14 cellular contexts compared by ENCODE assay signal in genomic region chr13:26964278-26965057, GRCh38.
DNase-seq lines count a peak whose midpoint lies in the region; ATAC-seq and TF ChIP-seq lines count a peak whose summit lies in the region.
"Had no signal": no experiment of that assay in that cellular context is flagged by ENCODE, and none has a peak within 500 bp of the region (broad histone marks: within the 10 kb centered on the region; RNA-seq: fewer than 3 reads in every experiment).

No MANE protein-coding gene starts in this region.

- peak overlapping the region; percentile 45 for H3K4me2 ChIP-seq in Loucy (ENCODE audit: low read depth, low read length, poor library complexity, severe bottlenecking)

- DNase-seq in COLO668 (lab: John Stamatoyannopoulos, UW; ENCODE audit: unreplicated experiment) (peak; percentile 95), left kidney (ENCODE audit: low read depth, low spot score) (peak; percentile 50), erythroblast (lab: John Stamatoyannopoulos, UW) (no peak), GM13976 (ENCODE audit: low spot score) (no peak)
- DNase-seq: activated T-cell treated with anti-CD3 and anti-CD28 coated beads, Interleukin-2, amount 50 U/mL, for 48 hours; CD4-positive, CD25-positive, alpha-beta regulatory T cell; kidney; stimulated activated naive CD8-positive, alpha-beta T cell treated with anti-CD3 and anti-CD28 coated beads, Interleukin-15, Interleukin-2, amounts not matched to agents 100 U/mL and 50 U/mL, for 24 hours; T-helper 2 cell had no signal

- H3K4me1 Mint-ChIP-seq in activated T-helper 17 cell treated with anti-CD3 and anti-CD28 coated beads, Interleukin-2, amount 50 U/mL, for 72 hours = no peaks in the 10 kb centered on the region
- H3K4me1 Mint-ChIP-seq: CD4-positive, CD25-positive, alpha-beta regulatory T cell had no signal

- peaks cover 12% of the 10 kb centered on the region for H3K27me3 Mint-ChIP-seq in activated T-helper 17 cell treated with anti-CD3 and anti-CD28 coated beads, Interleukin-2, amount 50 U/mL, for 72 hours

- TF ChIP-seq CTCF in Loucy (conservative IDR thresholded peaks at IDR 0.05; ENCODE audit: low read length) = no peak
- TF ChIP-seq CTCF in GM13976 (IDR thresholded peaks at IDR 0.05; ENCODE audit: borderline replicate concordance, control extremely low read depth, extremely low read depth, insufficient read depth, missing control alignments) = no peak

- in situ Hi-C loops in GM13976 (cut with MboI; ENCODE audit: low sequenced_read_pairs, unreplicated experiment) = loop anchor here (25.0 kb wide), 1 partner anchor 998 kb away; the partner anchor contains the start of gene CDX2

- no peaks in the 10 kb centered on the region for H3K9me3 ChIP-seq in Loucy (ENCODE audit: insufficient read depth, low read depth, low read length)

- H3K36me3 ChIP-seq in Loucy (ENCODE audit: insufficient read depth, low read length) = no peaks in the 10 kb centered on the region

- no peaks in the 10 kb centered on the region for H3K36me3 Mint-ChIP-seq in activated T-helper 17 cell treated with anti-CD3 and anti-CD28 coated beads, Interleukin-2, amount 50 U/mL, for 72 hours (ENCODE audit: low read depth)
- H3K36me3 Mint-ChIP-seq: CD4-positive, CD25-positive, alpha-beta regulatory T cell had no signal

- H3K27me3 ChIP-seq in Loucy (ENCODE audit: insufficient read depth, low read length, poor library complexity, severe bottlenecking) = no peaks in the 10 kb centered on the region

- H3K27ac Mint-ChIP-seq in activated T-helper 17 cell treated with anti-CD3 and anti-CD28 coated beads, Interleukin-2, amount 50 U/mL, for 72 hours = peak overlapping the region; percentile 4

- peak overlapping the region; percentile 52 for H3K9ac ChIP-seq in Loucy (ENCODE audit: low read depth, low read length, poor library complexity, severe bottlenecking)

- no peaks in the 10 kb centered on the region for H4K20me1 ChIP-seq in Loucy (ENCODE audit: insufficient read depth, low read length, poor library complexity, severe bottlenecking)

- ATAC-seq in activated T-helper 17 cell treated with anti-CD3 and anti-CD28 coated beads, Interleukin-2, amount 50 U/mL, for 72 hours (replicated peaks) = no peak
- ATAC-seq in HG03175 (IDR thresholded peaks at IDR 0.05; ENCODE audit: unreplicated experiment) (no peak), HG03442 (IDR thresholded peaks at IDR 0.05; ENCODE audit: unreplicated experiment) (no peak)
- ATAC-seq: stimulated activated naive CD8-positive, alpha-beta T cell treated with anti-CD3 and anti-CD28 coated beads, Interleukin-15, Interleukin-2, amounts not matched to agents 100 U/mL and 50 U/mL, for 24 hours had no signal

- H3K9me3 Mint-ChIP-seq in activated T-helper 17 cell treated with anti-CD3 and anti-CD28 coated beads, Interleukin-2, amount 50 U/mL, for 72 hours = no peaks in the 10 kb centered on the region
- H3K9me3 Mint-ChIP-seq: CD4-positive, CD25-positive, alpha-beta regulatory T cell had no signal

- no peak overlapping the region for H3K4me3 ChIP-seq in Loucy (ENCODE audit: low read length, poor library complexity, severe bottlenecking)
- H3K4me3 ChIP-seq: skin epidermis had no signal

- TF ChIP-seq POLR2A in erythroblast (IDR thresholded peaks at IDR 0.05; ENCODE audit: low read length) = no peak

- H3K9me2 ChIP-seq in Loucy (replicated peaks; ENCODE audit: low read depth, low read length) = no peaks in the 10 kb centered on the region

- H2AFZ ChIP-seq in Loucy (ENCODE audit: low read length) = no peak overlapping the region

- no peak overlapping the region for H3K4me3 Mint-ChIP-seq in activated T-helper 17 cell treated with anti-CD3 and anti-CD28 coated beads, Interleukin-2, amount 50 U/mL, for 72 hours
- H3K4me3 Mint-ChIP-seq: CD4-positive, CD25-positive, alpha-beta regulatory T cell had no signal

- H3K79me2 ChIP-seq in Loucy (ENCODE audit: insufficient read depth, low read length) = peaks cover 5% of the 10 kb centered on the region; the same call in 1 of the 2 replicates

- no peaks in the 10 kb centered on the region for H3F3A ChIP-seq in Loucy (ENCODE audit: low read depth)

- peaks cover 66% of the 10 kb centered on the region for H3K4me1 ChIP-seq in Loucy (ENCODE audit: insufficient read depth, low read length, poor library complexity, severe bottlenecking)

Comparison
In these comparisons a context has a peak if more than half of its experiments do, and no peak if none do; other contexts are left out.
1. DNase-seq: peak in COLO668 (single experiment) and left kidney (single experiment); none in erythroblast (0 of 2) and GM13976 (single experiment).